Comparison of ENCODE assay signal across 20 cellular contexts in genomic region chr4:66252291-66252690, GRCh38.
DNase-seq lines count a peak whose midpoint lies in the region; ATAC-seq and TF ChIP-seq lines count a peak whose summit lies in the region.
"Had no signal": no experiment of that assay in that cellular context is flagged by ENCODE, and none has a peak within 500 bp of the region (broad histone marks: within the 10 kb centered on the region; RNA-seq: fewer than 3 reads in every experiment).

No MANE protein-coding gene starts in this region.

- no peaks in the 10 kb centered on the region for H3K27me3 Mint-ChIP-seq in endodermal cell (ENCODE audit: insufficient read depth)
- no peaks in the 10 kb centered on the region for H3K27me3 Mint-ChIP-seq in stimulated activated memory B cell treated with anti-CD40 and anti-IgM and Interleukin-4, amounts not matched to agents 10 μg/mL and 1 μg/mL and 100 μg/mL, for 72 hours
- H3K27me3 Mint-ChIP-seq: CD4-positive, alpha-beta memory T cell had no signal

- TF ChIP-seq CTCF in 22Rv1 (IDR thresholded peaks at IDR 0.05) (peak; percentile 20), endodermal cell (conservative IDR thresholded peaks at IDR 0.05) (peak; percentile 44)

- no peaks in the 10 kb centered on the region for H3K27me3 ChIP-seq in endodermal cell (ENCODE audit: control insufficient read depth, insufficient read depth, low read length, poor library complexity, severe bottlenecking)
- H3K27me3 ChIP-seq: esophagus muscularis mucosa, left lung, uterus had no signal

- H3K4me1 Mint-ChIP-seq in endodermal cell: no peaks in the 10 kb centered on the region
- H3K4me1 Mint-ChIP-seq in stimulated activated memory B cell treated with anti-CD40 and anti-IgM and Interleukin-4, amounts not matched to agents 10 μg/mL and 1 μg/mL and 100 μg/mL, for 72 hours: no peaks in the 10 kb centered on the region
- H3K4me1 Mint-ChIP-seq: CD4-positive, alpha-beta memory T cell had no signal

- H3K36me3 ChIP-seq in endodermal cell (ENCODE audit: control insufficient read depth, insufficient read depth, low read length): no peaks in the 10 kb centered on the region
- H3K36me3 ChIP-seq: esophagus muscularis mucosa, left lung, uterus had no signal

- no peak overlapping the region for H3K9ac ChIP-seq in endodermal cell (ENCODE audit: extremely low read depth, low read length, poor library complexity, severe bottlenecking)

- no peak overlapping the region for H3K4me3 Mint-ChIP-seq in endodermal cell
- no peak overlapping the region for H3K4me3 Mint-ChIP-seq in stimulated activated memory B cell treated with anti-CD40 and anti-IgM and Interleukin-4, amounts not matched to agents 10 μg/mL and 1 μg/mL and 100 μg/mL, for 72 hours
- H3K4me3 Mint-ChIP-seq: activated T-helper 1 cell treated with anti-CD3 and anti-CD28 coated beads, Interleukin-12 subunit alpha, Interleukin-12 subunit beta, Interleukin-2, Interleukin-4 antibody, amounts not matched to agents 30 ng/mL and 10 ng/mL and 1 ng/mL, durations not matched to agents 14 hours and 24 hours and 36 hours; CD4-positive, alpha-beta memory T cell had no signal

- H3K9me3 ChIP-seq in endodermal cell (ENCODE audit: control insufficient read depth, low read length): no peaks in the 10 kb centered on the region
- H3K9me3 ChIP-seq: esophagus muscularis mucosa, uterus had no signal

- H3K9me3 Mint-ChIP-seq in endodermal cell: peaks cover 25% of the 10 kb centered on the region
- peaks cover 10% of the 10 kb centered on the region for H3K9me3 Mint-ChIP-seq in stimulated activated memory B cell treated with anti-CD40 and anti-IgM and Interleukin-4, amounts not matched to agents 10 μg/mL and 1 μg/mL and 100 μg/mL, for 72 hours

- H3K27ac ChIP-seq in 22Rv1 (no peak overlapping the region), endodermal cell (ENCODE audit: low read depth, low read length) (no peak overlapping the region)
- H3K27ac ChIP-seq: esophagus muscularis mucosa, left lung, uterus had no signal

- no peaks in the 10 kb centered on the region for H3K4me1 ChIP-seq in endodermal cell (ENCODE audit: control insufficient read depth, insufficient read depth, low read length)
- H3K4me1 ChIP-seq: esophagus muscularis mucosa, left lung, uterus had no signal

- H3K27ac Mint-ChIP-seq in endodermal cell: no peak overlapping the region
- no peak overlapping the region for H3K27ac Mint-ChIP-seq in stimulated activated memory B cell treated with anti-CD40 and anti-IgM and Interleukin-4, amounts not matched to agents 10 μg/mL and 1 μg/mL and 100 μg/mL, for 72 hours
- H3K27ac Mint-ChIP-seq: activated T-helper 1 cell treated with anti-CD3 and anti-CD28 coated beads, Interleukin-12 subunit alpha, Interleukin-12 subunit beta, Interleukin-2, Interleukin-4 antibody, amounts not matched to agents 30 ng/mL and 10 ng/mL and 1 ng/mL, durations not matched to agents 14 hours and 24 hours and 36 hours; CD4-positive, alpha-beta memory T cell had no signal

- no peak overlapping the region for H3K4me3 ChIP-seq in endodermal cell (ENCODE audit: low read length)
- H3K4me3 ChIP-seq: esophagus muscularis mucosa, left lung, uterus had no signal

- DNase-seq in EL: peak; percentile 1
- peak; percentile 24 for DNase-seq in OCI-M1 (lab: John Stamatoyannopoulos, UW)
- no peak for DNase-seq in endodermal cell
- DNase-seq in CD1c-positive myeloid dendritic cell (ENCODE audit: extremely low spot score): no peak
- DNase-seq in SIG-M5 treated with dmso at 0.1 percent for 504 hours (lab: John Stamatoyannopoulos, UW; ENCODE audit: unreplicated experiment): no peak
- DNase-seq: activated CD4-positive, CD25-positive, alpha-beta regulatory T cell treated with anti-CD3 and anti-CD28 coated beads, Interleukin-2, amount 50 U/mL, for 72 hours; caudate nucleus; CD4-positive, alpha-beta memory T cell; DMS79 treated with DMSO at 0.1 percent for 48 hours; left lung; NCI-H1048; stimulated activated CD8-positive, alpha-beta memory T cell treated with anti-CD3 and anti-CD28 coated beads, Interleukin-4, amount 100 ng/mL, for 48 hours; substantia nigra; T1000; uterus had no signal

- no peaks in the 10 kb centered on the region for H3K36me3 Mint-ChIP-seq in endodermal cell (ENCODE audit: low read depth)
- H3K36me3 Mint-ChIP-seq in stimulated activated memory B cell treated with anti-CD40 and anti-IgM and Interleukin-4, amounts not matched to agents 10 μg/mL and 1 μg/mL and 100 μg/mL, for 72 hours: no peaks in the 10 kb centered on the region
- H3K36me3 Mint-ChIP-seq: CD4-positive, alpha-beta memory T cell had no signal

- no peak for ATAC-seq in HG03025 (IDR thresholded peaks at IDR 0.05; ENCODE audit: low FRiP score, unreplicated experiment)
- no peak for ATAC-seq in stimulated activated memory B cell treated with anti-CD40 and anti-IgM and Interleukin-4, amounts not matched to agents 10 μg/mL and 1 μg/mL and 100 μg/mL, for 72 hours
- ATAC-seq: left lung had no signal

- WGBS in endodermal cell (ENCODE audit: insufficient coverage in 1 of 2, insufficient read length in 1 of 2), 2 experiments: no CpG with 5 or more reads among the region's 1 CpG

Comparison
In these comparisons a context has a peak if more than half of its experiments do, and no peak if none do; other contexts are left out.
1. DNase-seq: peak in EL (single experiment) and OCI-M1 (single experiment); none in endodermal cell (single experiment), CD1c-positive myeloid dendritic cell (single experiment) and SIG-M5 treated with dmso at 0.1 percent for 504 hours (single experiment).